Comparison of ENCODE assay signal across 8 cellular contexts in the genomic region with DNA sequence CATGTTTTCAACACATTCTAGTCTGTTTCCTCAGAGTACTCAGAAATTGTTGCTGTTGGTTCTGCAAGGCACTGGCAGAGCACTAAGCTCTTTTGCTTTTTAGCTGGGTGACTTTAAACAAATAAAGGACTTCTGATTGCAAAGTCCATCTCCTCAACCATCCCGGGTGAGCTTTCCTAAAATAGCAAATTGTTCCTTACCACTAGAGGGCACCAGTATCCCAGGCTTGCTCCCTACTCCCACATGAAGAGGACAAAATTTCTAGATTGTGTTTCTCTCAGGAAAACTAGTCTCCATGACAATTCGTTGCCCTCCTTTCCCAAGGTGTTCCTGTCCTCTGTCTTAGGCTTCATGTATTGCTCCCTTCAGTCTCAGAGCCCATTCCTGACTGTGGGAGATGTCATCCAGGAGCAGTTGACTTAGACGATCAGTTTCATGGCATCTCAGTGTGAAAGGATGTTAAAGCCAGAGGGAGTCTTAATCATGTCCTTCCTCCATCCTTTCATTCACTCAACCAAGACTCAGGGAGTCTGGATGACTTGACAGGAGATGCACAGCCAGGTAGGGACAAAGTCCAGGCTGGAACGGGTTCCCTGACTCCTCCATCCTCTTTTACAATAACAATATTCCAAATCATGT.
DNase-seq lines count a peak whose midpoint lies in the region; ATAC-seq and TF ChIP-seq lines count a peak whose summit lies in the region.

No MANE protein-coding gene starts in this region.

- no peaks in the 10 kb centered on the region for H3K36me3 Mint-ChIP-seq in activated T-cell treated with anti-CD3 and anti-CD28 coated beads, Interleukin-2, amount 50 U/mL, for 24 hours (ENCODE audit: low read depth)

- no peak overlapping the region for H3K4me3 Mint-ChIP-seq in activated T-cell treated with anti-CD3 and anti-CD28 coated beads, Interleukin-2, amount 50 U/mL, for 24 hours

- no peak for ATAC-seq in GM19351 (IDR thresholded peaks at IDR 0.05; ENCODE audit: unreplicated experiment)
- ATAC-seq in GM19467 (IDR thresholded peaks at IDR 0.05; ENCODE audit: unreplicated experiment) = no peak

- H3K9me3 ChIP-seq in MM.1S (replicated peaks; ENCODE audit: insufficient read depth, low read length) = no peaks in the 10 kb centered on the region

- H3K4me2 ChIP-seq in MM.1S (ENCODE audit: low read depth, low read length) = no peak overlapping the region

- H2AFZ ChIP-seq in MM.1S (ENCODE audit: low read length) = no peak overlapping the region

- H3K36me3 ChIP-seq in MM.1S (replicated peaks; ENCODE audit: insufficient read depth, low read length) (no peaks in the 10 kb centered on the region), brain microvascular endothelial cell (replicated peaks) (no peaks in the 10 kb centered on the region)

- H3K79me2 ChIP-seq in MM.1S (ENCODE audit: low read length) = no peaks in the 10 kb centered on the region

- H3K27ac Mint-ChIP-seq in activated T-cell treated with anti-CD3 and anti-CD28 coated beads, Interleukin-2, amount 50 U/mL, for 24 hours = no peak overlapping the region

- H3K4me1 ChIP-seq in MM.1S (ENCODE audit: low read length) = no peaks in the 10 kb centered on the region

- peaks cover 21% of the 10 kb centered on the region for H3K4me1 Mint-ChIP-seq in activated T-cell treated with anti-CD3 and anti-CD28 coated beads, Interleukin-2, amount 50 U/mL, for 24 hours (ENCODE audit: low read depth)

- TF ChIP-seq CTCF in MM.1S (IDR thresholded peaks at IDR 0.05; ENCODE audit: low read length) (peak; percentile 77), brain microvascular endothelial cell (IDR thresholded peaks at IDR 0.05; ENCODE audit: low read depth, low read length, missing control alignments) (peak; percentile 84)

- no peak overlapping the region for H3K4me3 ChIP-seq in MM.1S (ENCODE audit: low read length)
- no peak overlapping the region for H3K4me3 ChIP-seq in brain microvascular endothelial cell (ENCODE audit: low read depth, low read length)

- no peaks in the 10 kb centered on the region for H3F3A ChIP-seq in MM.1S (ENCODE audit: insufficient read depth, low read length)

- in situ Hi-C loops in brain microvascular endothelial cell (cut with HindIII; ENCODE audit: low pct_ligation_motif_present, low sequenced_read_pairs) = no loop called here

- no peaks in the 10 kb centered on the region for H3K9me2 ChIP-seq in MM.1S (replicated peaks; ENCODE audit: insufficient read depth, low read length)

- no peaks in the 10 kb centered on the region for H4K20me1 ChIP-seq in MM.1S (ENCODE audit: insufficient read depth, low read length)

- DNase-seq in NCI-H82 (lab: John Stamatoyannopoulos, UW) (peak; percentile 45), NCI-H82 treated with DMSO at 0.1 percent for 48 hours (lab: John Stamatoyannopoulos, UW; ENCODE audit: unreplicated experiment) (no peak), MM.1S (peak; percentile 13), brain microvascular endothelial cell (peak; percentile 24), kidney glomerular epithelial cell (lab: John Stamatoyannopoulos, UW) (peak; percentile 57)
- no peak for DNase-seq in activated T-cell treated with anti-CD3 and anti-CD28 coated beads, Interleukin-2, amount 50 U/mL, for 24 hours

- H3K9me3 Mint-ChIP-seq in activated T-cell treated with anti-CD3 and anti-CD28 coated beads, Interleukin-2, amount 50 U/mL, for 24 hours = no peaks in the 10 kb centered on the region

- H3K27ac ChIP-seq in MM.1S (ENCODE audit: low read length) (no peak overlapping the region), brain microvascular endothelial cell (no peak overlapping the region)

- H3K9ac ChIP-seq in MM.1S (ENCODE audit: low read length) = no peak overlapping the region

- H3K27me3 Mint-ChIP-seq in activated T-cell treated with anti-CD3 and anti-CD28 coated beads, Interleukin-2, amount 50 U/mL, for 24 hours = peaks cover 28% of the 10 kb centered on the region

- H3K27me3 ChIP-seq in MM.1S (replicated peaks; ENCODE audit: insufficient read depth, low read length) (no peaks in the 10 kb centered on the region), brain microvascular endothelial cell (replicated peaks) (no peaks in the 10 kb centered on the region)

Comparison
In these comparisons a context has a peak if more than half of its experiments do, and no peak if none do; other contexts are left out.
1. DNase-seq: peak in NCI-H82 (single experiment), MM.1S (single experiment), brain microvascular endothelial cell (single experiment) and kidney glomerular epithelial cell (single experiment); none in NCI-H82 treated with DMSO at 0.1 percent for 48 hours (single experiment) and activated T-cell treated with anti-CD3 and anti-CD28 coated beads, Interleukin-2, amount 50 U/mL, for 24 hours (single experiment).